15 cellular contexts compared by ENCODE assay signal in genomic region chr17:15913826-15914225, GRCh38. TPM values are rescaled to one million over a fixed set of nuclear protein-coding genes. Genes with fewer than 3 reads are reported as not detected.
"Had no signal": no experiment of that assay in that cellular context is flagged by ENCODE, and none has a peak within 500 bp of the region (broad histone marks: within the 10 kb centered on the region; RNA-seq: fewer than 3 reads in every experiment).

No MANE protein-coding gene starts in this region.

- H3K4me2 ChIP-seq: SK-N-SH had no signal

- H3K9me2 ChIP-seq: SK-N-SH had no signal

- DNase-seq: activated CD4-positive, alpha-beta T cell treated with anti-CD3 and anti-CD28 coated beads, Interleukin-2, amount 10 ng/mL, durations not matched to agents 24 days and 14 days; activated CD8-positive, alpha-beta T cell treated with anti-CD3 and anti-CD28 coated beads for 36 hours; activated effector memory CD4-positive, alpha-beta T cell treated with anti-CD3 and anti-CD28 coated beads, Interleukin-2, amount 50 U/mL, for 16 hours; activated naive CD4-positive, alpha-beta T cell treated with anti-CD3 and anti-CD28 coated beads, Interleukin-2, amount 50 U/mL, for 16 hours; activated T-cell treated with anti-CD3 and anti-CD28 coated beads, Interleukin-2, amount 50 U/mL, for 72 hours; dorsolateral prefrontal cortex; left cardiac atrium; lower lobe of right lung; posterior cingulate gyrus; retina; SK-N-SH; stimulated activated naive B cell treated with anti-CD40 and anti-IgM and Interleukin-4, amounts not matched to agents 10 μg/mL and 1 μg/mL and 100 μg/mL, for 72 hours; T1000; thyroid gland had no signal

- H3K27ac ChIP-seq: dorsolateral prefrontal cortex, lower lobe of right lung, thyroid gland had no signal

- H3K4me3 ChIP-seq: dorsolateral prefrontal cortex, lower lobe of right lung, thyroid gland had no signal

- H3K36me3 Mint-ChIP-seq: stimulated activated naive B cell treated with anti-CD40 and anti-IgM and Interleukin-4, amounts not matched to agents 10 μg/mL and 1 μg/mL and 100 μg/mL, for 72 hours had no signal

- H3K27ac Mint-ChIP-seq: activated CD4-positive, alpha-beta T cell treated with anti-CD3 and anti-CD28 coated beads, Interleukin-2, amount 10 ng/mL, durations not matched to agents 24 days and 14 days; activated CD8-positive, alpha-beta T cell treated with anti-CD3 and anti-CD28 coated beads for 36 hours; activated T-cell treated with anti-CD3 and anti-CD28 coated beads, Interleukin-2, amount 50 U/mL, for 72 hours; nephron; stimulated activated naive B cell treated with anti-CD40 and anti-IgM and Interleukin-4, amounts not matched to agents 10 μg/mL and 1 μg/mL and 100 μg/mL, for 72 hours had no signal

- H3K9me3 ChIP-seq: lower lobe of right lung, SK-N-SH, thyroid gland had no signal

- ATAC-seq: activated CD8-positive, alpha-beta T cell treated with anti-CD3 and anti-CD28 coated beads for 36 hours; left cardiac atrium; lower lobe of right lung; stimulated activated naive B cell treated with anti-CD40 and anti-IgM and Interleukin-4, amounts not matched to agents 10 μg/mL and 1 μg/mL and 100 μg/mL, for 72 hours had no signal

- H3K9me3 Mint-ChIP-seq: activated CD4-positive, alpha-beta T cell treated with anti-CD3 and anti-CD28 coated beads, Interleukin-2, amount 10 ng/mL, durations not matched to agents 24 days and 14 days; activated CD8-positive, alpha-beta T cell treated with anti-CD3 and anti-CD28 coated beads for 36 hours; activated T-cell treated with anti-CD3 and anti-CD28 coated beads, Interleukin-2, amount 50 U/mL, for 72 hours; nephron; stimulated activated naive B cell treated with anti-CD40 and anti-IgM and Interleukin-4, amounts not matched to agents 10 μg/mL and 1 μg/mL and 100 μg/mL, for 72 hours had no signal

- H3K4me1 Mint-ChIP-seq: activated CD4-positive, alpha-beta T cell treated with anti-CD3 and anti-CD28 coated beads, Interleukin-2, amount 10 ng/mL, durations not matched to agents 24 days and 14 days had no signal

- H3K4me3 Mint-ChIP-seq: activated CD4-positive, alpha-beta T cell treated with anti-CD3 and anti-CD28 coated beads, Interleukin-2, amount 10 ng/mL, durations not matched to agents 24 days and 14 days; activated CD8-positive, alpha-beta T cell treated with anti-CD3 and anti-CD28 coated beads for 36 hours; activated T-cell treated with anti-CD3 and anti-CD28 coated beads, Interleukin-2, amount 50 U/mL, for 72 hours; nephron; stimulated activated naive B cell treated with anti-CD40 and anti-IgM and Interleukin-4, amounts not matched to agents 10 μg/mL and 1 μg/mL and 100 μg/mL, for 72 hours had no signal

- H3K27me3 ChIP-seq: thyroid gland had no signal

- H3K36me3 ChIP-seq: lower lobe of right lung, thyroid gland had no signal

RNA-seq across cellular contexts. Expression of gene ADORA2B, which starts 31.1 kb away (rescaled TPM):
- total RNA-seq: thyroid gland had no signal
